ENCODE assay signal across 22 cellular contexts in genomic region chr16:47320546-47321315, GRCh38.
DNase-seq lines count a peak whose midpoint lies in the region; FAIRE-seq and TF ChIP-seq lines count a peak whose summit lies in the region.
"Had no signal": no experiment of that assay in that cellular context is flagged by ENCODE, and none has a peak within 500 bp of the region (broad histone marks: within the 10 kb centered on the region; RNA-seq: fewer than 3 reads in every experiment).

No MANE protein-coding gene starts in this region.

- TF ChIP-seq CTCF in fibroblast of mammary gland (conservative IDR thresholded peaks at IDR 0.05; ENCODE audit: control insufficient read depth, insufficient read depth, low read depth, low read length) (no peak), progenitor cell of endocrine pancreas (IDR thresholded peaks at IDR 0.05; ENCODE audit: unreplicated experiment) (no peak), right atrium auricular region (IDR thresholded peaks at IDR 0.05) (no peak), stomach (IDR thresholded peaks at IDR 0.05) (no peak)

- H3K4me3 ChIP-seq in GM23248 (no peak overlapping the region), fibroblast of mammary gland (ENCODE audit: control insufficient read depth, low read depth, low read length) (no peak overlapping the region), right atrium auricular region (no peak overlapping the region), stomach (no peak overlapping the region)
- H3K4me3 ChIP-seq: tibial artery had no signal

- H3K4me1 ChIP-seq in GM23248 (ENCODE audit: insufficient read depth) (peaks cover 7% of the 10 kb centered on the region; the same call in 1 of the 2 replicates), right atrium auricular region (no peaks in the 10 kb centered on the region), stomach (peaks cover 0 to 7% (median 0%) of the 10 kb centered on the region in 4 donors)

- H4K20me1 ChIP-seq in GM23248 (ENCODE audit: insufficient read depth) = no peaks in the 10 kb centered on the region

- H3K9me3 ChIP-seq in GM23248 (ENCODE audit: low read depth) (no peaks in the 10 kb centered on the region), right atrium auricular region (no peaks in the 10 kb centered on the region), stomach (no peaks in the 10 kb centered on the region)
- H3K9me3 ChIP-seq: tibial artery had no signal

- no peak for TF ChIP-seq EP300 in stomach (IDR thresholded peaks at IDR 0.05)

- no peak overlapping the region for H3K9ac ChIP-seq in GM23248

- H3K4me3 Mint-ChIP-seq in progenitor cell of endocrine pancreas (ENCODE audit: low read depth) = no peak overlapping the region
- H3K4me3 Mint-ChIP-seq: activated naive CD8-positive, alpha-beta T cell treated with anti-CD3 and anti-CD28 coated beads for 36 hours; activated T-helper 1 cell treated with anti-CD3 and anti-CD28 coated beads, Interleukin-12 subunit alpha, Interleukin-12 subunit beta, Interleukin-2, Interleukin-4 antibody, amounts not matched to agents 30 ng/mL and 10 ng/mL and 1 ng/mL, durations not matched to agents 14 hours and 24 hours and 36 hours; stimulated activated memory B cell treated with anti-CD40 and anti-IgM and Interleukin-4, amounts not matched to agents 10 μg/mL and 1 μg/mL and 100 μg/mL, for 72 hours had no signal

- H3F3A ChIP-seq in GM23248 (ENCODE audit: insufficient read depth) = no peaks in the 10 kb centered on the region

- peak overlapping the region; percentile 57 for H3K27ac Mint-ChIP-seq in progenitor cell of endocrine pancreas
- H3K27ac Mint-ChIP-seq: activated naive CD8-positive, alpha-beta T cell treated with anti-CD3 and anti-CD28 coated beads for 36 hours; activated T-helper 1 cell treated with anti-CD3 and anti-CD28 coated beads, Interleukin-12 subunit alpha, Interleukin-12 subunit beta, Interleukin-2, Interleukin-4 antibody, amounts not matched to agents 30 ng/mL and 10 ng/mL and 1 ng/mL, durations not matched to agents 14 hours and 24 hours and 36 hours; IgD-negative memory B cell; stimulated activated memory B cell treated with anti-CD40 and anti-IgM and Interleukin-4, amounts not matched to agents 10 μg/mL and 1 μg/mL and 100 μg/mL, for 72 hours had no signal

- peaks cover 1% of the 10 kb centered on the region; the same call in 1 of the 2 replicates for H3K79me2 ChIP-seq in GM23248 (ENCODE audit: insufficient read depth)

- H3K4me1 Mint-ChIP-seq in progenitor cell of endocrine pancreas (ENCODE audit: low read depth) = no peaks in the 10 kb centered on the region
- H3K4me1 Mint-ChIP-seq: activated naive CD8-positive, alpha-beta T cell treated with anti-CD3 and anti-CD28 coated beads for 36 hours had no signal

- intact Hi-C loops in stomach (cut with DNase I; ENCODE audit: low total_unique reads) = no loop called here

- DNase-seq in GM23248 (peak; percentile 41), RKO (ENCODE audit: low spot score) (peak; percentile 39), fibroblast of mammary gland (ENCODE audit: low read depth) (peak; percentile 71), progenitor cell of endocrine pancreas (ENCODE audit: low spot score, unreplicated experiment) (no peak), GM12892 (ENCODE audit: insufficient read length) (no peak), right atrium auricular region (ENCODE audit: low spot score) (no peak), stomach (no peak)
- DNase-seq: activated CD4-positive, CD25-positive, alpha-beta regulatory T cell; activated naive CD8-positive, alpha-beta T cell treated with anti-CD3 and anti-CD28 coated beads for 36 hours; Calu3; dermis blood vessel endothelial cell; GDM1; left colon; NCI-H1930; NCI-H446; right cardiac atrium; tibial artery had no signal

- no peak for TF ChIP-seq POLR2A in GM12892 (IDR thresholded peaks at IDR 0.05; ENCODE audit: low read depth, low read length)
- no peak for TF ChIP-seq POLR2A in stomach (IDR thresholded peaks at IDR 0.05)

- no peaks in the 10 kb centered on the region for H3K9me2 ChIP-seq in GM23248 (ENCODE audit: insufficient read depth)

- H3K36me3 Mint-ChIP-seq in progenitor cell of endocrine pancreas (ENCODE audit: insufficient read depth) = peaks cover 3% of the 10 kb centered on the region

- no peak overlapping the region for H2AFZ ChIP-seq in GM23248

- no peaks in the 10 kb centered on the region for H3K27me3 ChIP-seq in GM23248 (replicated peaks; ENCODE audit: insufficient read depth)
- no peaks in the 10 kb centered on the region for H3K27me3 ChIP-seq in right atrium auricular region
- no peaks in the 10 kb centered on the region for H3K27me3 ChIP-seq in stomach
- H3K27me3 ChIP-seq: tibial artery had no signal

- FAIRE-seq in GM12892 (lab: Jason Lieb, UNC) = no peak
- FAIRE-seq: endothelial cell of umbilical vein had no signal

- H3K4me2 ChIP-seq in GM23248 (ENCODE audit: unreplicated experiment) = no peak overlapping the region

- no peaks in the 10 kb centered on the region for H3K27me3 Mint-ChIP-seq in progenitor cell of endocrine pancreas
- H3K27me3 Mint-ChIP-seq: activated naive CD8-positive, alpha-beta T cell treated with anti-CD3 and anti-CD28 coated beads for 36 hours; IgD-negative memory B cell; stimulated activated memory B cell treated with anti-CD40 and anti-IgM and Interleukin-4, amounts not matched to agents 10 μg/mL and 1 μg/mL and 100 μg/mL, for 72 hours had no signal

- no peaks in the 10 kb centered on the region for H3K36me3 ChIP-seq in GM23248 (ENCODE audit: low read depth)
- no peaks in the 10 kb centered on the region for H3K36me3 ChIP-seq in right atrium auricular region
- no peaks in the 10 kb centered on the region for H3K36me3 ChIP-seq in stomach
- H3K36me3 ChIP-seq: tibial artery had no signal

- peaks cover 4% of the 10 kb centered on the region for H3K9me3 Mint-ChIP-seq in progenitor cell of endocrine pancreas (ENCODE audit: low read depth)
- H3K9me3 Mint-ChIP-seq: IgD-negative memory B cell had no signal

- in situ Hi-C loops in GM23248 (cut with MboI) = no loop called here

- H3K27ac ChIP-seq in GM23248 (no peak overlapping the region), right atrium auricular region (no peak overlapping the region), stomach (no peak overlapping the region)
- H3K27ac ChIP-seq: HL-60, tibial artery had no signal

Comparison
In these comparisons a context has a peak if more than half of its experiments do, and no peak if none do; other contexts are left out.
1. DNase-seq: peak in GM23248 (single experiment), RKO (single experiment) and fibroblast of mammary gland (single experiment); none in progenitor cell of endocrine pancreas (single experiment), GM12892 (single experiment), right atrium auricular region (single experiment) and stomach (single experiment).